Comparison of ENCODE assay signal across 15 cellular contexts in genomic region chr4:74947798-74948197, GRCh38. TPM values are rescaled to one million over a fixed set of nuclear protein-coding genes. Genes with fewer than 3 reads are reported as not detected.
"Had no signal": no experiment of that assay in that cellular context is flagged by ENCODE, and none has a peak within 500 bp of the region (broad histone marks: within the 10 kb centered on the region; RNA-seq: fewer than 3 reads in every experiment).

No MANE protein-coding gene starts in this region.

- H3K4me1 ChIP-seq: vagina had no signal

- H3K4me1 Mint-ChIP-seq: activated naive CD4-positive, alpha-beta T cell treated with anti-CD3 and anti-CD28 coated beads, Interleukin-2, amount 50 U/mL, for 24 hours; naive thymus-derived CD8-positive, alpha-beta T cell had no signal

- H3K36me3 ChIP-seq: neutrophil, pancreas, vagina had no signal

- H3K4me3 ChIP-seq: pancreas, vagina had no signal

- H3K36me3 Mint-ChIP-seq: activated naive CD4-positive, alpha-beta T cell treated with anti-CD3 and anti-CD28 coated beads, Interleukin-2, amount 50 U/mL, for 24 hours; naive thymus-derived CD8-positive, alpha-beta T cell had no signal

- H3K27ac ChIP-seq: neutrophil, vagina had no signal

- H3K27me3 ChIP-seq: neutrophil, pancreas, vagina had no signal

- H3K4me3 Mint-ChIP-seq: activated naive CD4-positive, alpha-beta T cell treated with anti-CD3 and anti-CD28 coated beads, Interleukin-2, amount 50 U/mL, for 24 hours; activated T-cell treated with anti-CD3 and anti-CD28 coated beads, Interleukin-2, amount 50 U/mL, for 72 hours; dendritic cell treated with granulocyte-macrophage colony-stimulating factor and Interleukin-4, amounts not matched to agents 40 ng/mL and 50 ng/mL, for 4 days; naive thymus-derived CD8-positive, alpha-beta T cell; stimulated activated naive B cell treated with anti-CD40 and anti-IgM and Interleukin-4, amounts not matched to agents 10 μg/mL and 1 μg/mL and 100 μg/mL, for 72 hours had no signal

- H3K9me3 ChIP-seq: neutrophil, pancreas, vagina had no signal

- H3K27ac Mint-ChIP-seq: activated naive CD4-positive, alpha-beta T cell treated with anti-CD3 and anti-CD28 coated beads, Interleukin-2, amount 50 U/mL, for 24 hours; activated T-cell treated with anti-CD3 and anti-CD28 coated beads, Interleukin-2, amount 50 U/mL, for 72 hours; dendritic cell treated with granulocyte-macrophage colony-stimulating factor and Interleukin-4, amounts not matched to agents 40 ng/mL and 50 ng/mL, for 4 days; naive thymus-derived CD8-positive, alpha-beta T cell; stimulated activated naive B cell treated with anti-CD40 and anti-IgM and Interleukin-4, amounts not matched to agents 10 μg/mL and 1 μg/mL and 100 μg/mL, for 72 hours had no signal

- DNase-seq: activated CD4-positive, alpha-beta T cell treated with anti-CD3 and anti-CD28 coated beads, Interleukin-2, amount 50 U/mL, for 4 hours; activated effector memory CD4-positive, alpha-beta T cell treated with anti-CD3 and anti-CD28 coated beads, Interleukin-2, amount 50 U/mL, for 16 hours; activated T-cell treated with anti-CD3 and anti-CD28 coated beads, Interleukin-2, amount 50 U/mL, for 72 hours; effector memory CD4-positive, alpha-beta T cell; left cardiac atrium; naive thymus-derived CD8-positive, alpha-beta T cell; pancreas; stimulated activated naive B cell treated with anti-CD40 and anti-IgM and Interleukin-4, amounts not matched to agents 10 μg/mL and 1 μg/mL and 100 μg/mL, for 72 hours had no signal

- H3K27me3 Mint-ChIP-seq: activated naive CD4-positive, alpha-beta T cell treated with anti-CD3 and anti-CD28 coated beads, Interleukin-2, amount 50 U/mL, for 24 hours; stimulated activated naive B cell treated with anti-CD40 and anti-IgM and Interleukin-4, amounts not matched to agents 10 μg/mL and 1 μg/mL and 100 μg/mL, for 72 hours had no signal

- H3K9me3 Mint-ChIP-seq: activated T-cell treated with anti-CD3 and anti-CD28 coated beads, Interleukin-2, amount 50 U/mL, for 72 hours; dendritic cell treated with granulocyte-macrophage colony-stimulating factor and Interleukin-4, amounts not matched to agents 40 ng/mL and 50 ng/mL, for 4 days had no signal

RNA-seq across cellular contexts. Expression of gene PARM1, which starts 14.9 kb away (rescaled TPM):
- total RNA-seq: bronchial epithelial cell; endothelial cell of umbilical vein; T-helper 2 cell treated with Interferon-gamma antibody and Interleukin-4, amounts not matched to agents 100 ng/mL and 5 ng/mL, for 36 hours had no signal
